1 cellular context compared by ENCODE assay signal in genomic region chr11:19954899-19955298, GRCh38.
A peak's percentile ranks its signal among the peaks of the same experiment; 100 is the strongest.
TF ChIP-seq lines count a peak whose summit lies in the region.

No MANE protein-coding gene starts in this region.

TF ChIP-seq in WTC11, 78 proteins besides CTCF, POLR2A, EP300 and RAD21:
- no peak for TF ChIP-seq PRDM15 (CRISPR knock-in tag; IDR thresholded peaks at IDR 0.05)
- TF ChIP-seq GRHL2 (CRISPR knock-in tag; IDR thresholded peaks at IDR 0.05; ENCODE audit: insufficient replicate concordance, severe bottlenecking) = no peak
- TF ChIP-seq GABPB1 (CRISPR knock-in tag; IDR thresholded peaks at IDR 0.05) = 0 out of 2 replicates have a peak, but pooled peaks have one; percentile 39
